In the genomic region with DNA sequence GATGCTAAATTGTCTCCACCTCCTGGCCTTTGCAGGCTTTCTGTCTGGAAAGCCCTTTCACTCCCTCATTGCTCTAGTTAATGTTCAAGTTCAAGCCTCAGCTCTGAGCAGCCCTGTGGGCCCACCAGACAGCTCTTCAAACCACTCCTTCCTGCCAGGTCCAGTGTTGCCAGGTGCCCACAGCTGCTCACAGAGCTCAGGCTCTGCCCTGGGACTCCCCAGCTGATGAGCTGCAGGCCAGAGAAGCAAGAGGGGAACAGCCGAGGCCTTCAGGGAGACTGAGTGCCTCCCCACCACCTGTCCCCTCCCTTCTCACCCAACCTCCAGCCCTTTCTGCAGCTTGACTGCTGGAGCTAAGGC, we compare ENCODE assay signal across 8 cellular contexts. TPM values are rescaled to one million over a fixed set of nuclear protein-coding genes. Genes with fewer than 3 reads are reported as not detected.
A peak's percentile ranks its signal among the peaks of the same experiment; 100 is the strongest.
DNase-seq lines count a peak whose midpoint lies in the region; ATAC-seq and TF ChIP-seq lines count a peak whose summit lies in the region.

No MANE protein-coding gene starts in this region.

- no peak overlapping the region for H3K4me3 ChIP-seq in Karpas-422 (ENCODE audit: low read length)
- peak overlapping the region; percentile 82 for H3K4me3 ChIP-seq in suprapubic skin

- peak overlapping the region; percentile 77 for H3K27ac ChIP-seq in Karpas-422 (ENCODE audit: low read length)
- H3K27ac ChIP-seq in epithelial cell of prostate = peak overlapping the region; percentile 69
- peak overlapping the region; percentile 94 for H3K27ac ChIP-seq in suprapubic skin

- TF ChIP-seq EP300 in suprapubic skin (IDR thresholded peaks at IDR 0.05) = no peak

- H3K9me3 Mint-ChIP-seq in T-helper 1 cell treated with Interleukin-12 subunit alpha and Interleukin-12 subunit beta and Interleukin-4 antibody, amounts not matched to agents 30 μg/mL and 1 μg/mL, for 36 hours = no peaks in the 10 kb centered on the region

- 60% methylated on average over 1 of the region's 1 CpG for WGBS in suprapubic skin

- H3K9me3 ChIP-seq in Karpas-422 (ENCODE audit: low read length) (no peaks in the 10 kb centered on the region), suprapubic skin (no peaks in the 10 kb centered on the region)

- H3K36me3 ChIP-seq in Karpas-422 (ENCODE audit: insufficient read depth, low read length) (peaks cover 16% of the 10 kb centered on the region; the same call in 1 of the 2 replicates), suprapubic skin (peaks cover 8% of the 10 kb centered on the region)

- 0 out of 2 replicates have a peak overlapping the region, but pooled peaks have one; percentile 58 for H2AFZ ChIP-seq in Karpas-422 (ENCODE audit: low read length)

- peaks cover 6% of the 10 kb centered on the region for H3K36me3 Mint-ChIP-seq in T-helper 1 cell treated with Interleukin-12 subunit alpha and Interleukin-12 subunit beta and Interleukin-4 antibody, amounts not matched to agents 30 μg/mL and 1 μg/mL, for 36 hours (ENCODE audit: low read depth)

- H3K4me1 Mint-ChIP-seq in T-helper 1 cell treated with Interleukin-12 subunit alpha and Interleukin-12 subunit beta and Interleukin-4 antibody, amounts not matched to agents 30 μg/mL and 1 μg/mL, for 36 hours (ENCODE audit: low read depth) = peaks cover 15% of the 10 kb centered on the region

- H3K79me2 ChIP-seq in Karpas-422 (ENCODE audit: low read length) = no peaks in the 10 kb centered on the region

- no peaks in the 10 kb centered on the region for H3K27me3 ChIP-seq in Karpas-422 (ENCODE audit: low read length)
- no peaks in the 10 kb centered on the region for H3K27me3 ChIP-seq in suprapubic skin

- H3K4me3 Mint-ChIP-seq in T-helper 1 cell treated with Interleukin-12 subunit alpha and Interleukin-12 subunit beta and Interleukin-4 antibody, amounts not matched to agents 30 μg/mL and 1 μg/mL, for 36 hours = no peak overlapping the region

- peak overlapping the region; percentile 12 for H3K9ac ChIP-seq in Karpas-422 (ENCODE audit: low read length)

- DNase-seq in T-helper 1 cell = no peak
- peak; percentile 63 for DNase-seq in Karpas-422
- DNase-seq in epithelial cell of prostate (ENCODE audit: low read depth, low spot score) = no peak
- DNase-seq in suprapubic skin (ENCODE audit: low spot score in 2 of 2) = no peak
- DNase-seq in LoVo (ENCODE audit: low spot score) = no peak
- DNase-seq in cortex of kidney (lab: John Stamatoyannopoulos, UW) = no peak

- H3K4me1 ChIP-seq in Karpas-422 (ENCODE audit: low read length) (peaks cover 32% of the 10 kb centered on the region), suprapubic skin (peaks cover 55% of the 10 kb centered on the region)

- H3K27ac Mint-ChIP-seq in T-helper 1 cell treated with Interleukin-12 subunit alpha and Interleukin-12 subunit beta and Interleukin-4 antibody, amounts not matched to agents 30 μg/mL and 1 μg/mL, for 36 hours = peak overlapping the region; percentile 76

- no peaks in the 10 kb centered on the region for H3K27me3 Mint-ChIP-seq in T-helper 1 cell treated with Interleukin-12 subunit alpha and Interleukin-12 subunit beta and Interleukin-4 antibody, amounts not matched to agents 30 μg/mL and 1 μg/mL, for 36 hours (ENCODE audit: low read depth)

- ATAC-seq in HG02571 (IDR thresholded peaks at IDR 0.05; ENCODE audit: unreplicated experiment) = no peak

- no peak for TF ChIP-seq CTCF in suprapubic skin (IDR thresholded peaks at IDR 0.05)

- TF ChIP-seq POLR2A in suprapubic skin (IDR thresholded peaks at IDR 0.05) = no peak

- H4K20me1 ChIP-seq in Karpas-422 (ENCODE audit: insufficient read depth, low read depth, low read length) = no peaks in the 10 kb centered on the region

- peak overlapping the region; percentile 40 for H3K4me2 ChIP-seq in Karpas-422 (ENCODE audit: low read depth, low read length, poor library complexity, severe bottlenecking)

- H3K9me2 ChIP-seq in Karpas-422 (replicated peaks; ENCODE audit: insufficient read depth, low read length) = no peaks in the 10 kb centered on the region

RNA-seq across cellular contexts. Expression of gene ZBTB47, which starts 1.3 kb away (rescaled TPM):
- total RNA-seq in Karpas-422 (2014; rRNA removed; shearing (Covaris generic); ENCODE audit: low replicate concordance) = 0.07 and 0.11 TPM in 2 replicates
- total RNA-seq in suprapubic skin = 10 to 100 TPM; 17.9 to 36.1 (median 20.7) TPM

RNA-seq across cellular contexts. Expression of gene KLHL40, which starts 33.1 kb away (rescaled TPM):
- total RNA-seq in Karpas-422 (2014; rRNA removed; shearing (Covaris generic); ENCODE audit: low replicate concordance) = not detected in 2 replicates
- total RNA-seq in suprapubic skin = not detected

RNA-seq across cellular contexts. Expression of gene HHATL, which starts 50.4 kb away (rescaled TPM):
- total RNA-seq in Karpas-422 (2014; rRNA removed; shearing (Covaris generic); ENCODE audit: low replicate concordance) = not detected in 2 replicates
- 1 to 10 TPM in 1 of 4 donors, not detected in 3; 2.3 TPM for total RNA-seq in suprapubic skin

RNA-seq across cellular contexts. Expression of gene NKTR, which starts 51.7 kb away (rescaled TPM):
- 103 and 178 TPM in 2 replicates for total RNA-seq in Karpas-422 (2014; rRNA removed; shearing (Covaris generic); ENCODE audit: low replicate concordance)
- 100 to 1,000 TPM in 1 of 4 donors, 10 to 100 TPM in 3; 47.7 to 328 (median 66.8) TPM for total RNA-seq in suprapubic skin

Comparison
In these comparisons a context has a peak if more than half of its experiments do, and no peak if none do; other contexts are left out.
1. RNA of gene ZBTB47, which starts 1.3 kb away (total RNA-seq): 17.9 to 36.1 TPM in suprapubic skin; 0.07 to 0.11 TPM in Karpas-422; every median in the first group is over 10 times any median in the second.
2. Peak in every context shown above with its lines, with median percentiles within 50 percentile points of each other: H3K27ac ChIP-seq.